In genomic region chr15:34367128-34368081, GRCh38 we compare ENCODE assay signal across 8 cellular contexts. TPM values are rescaled to one million over a fixed set of nuclear protein-coding genes. Genes with fewer than 3 reads are reported as not detected.
DNase-seq lines count a peak whose midpoint lies in the region; ATAC-seq and TF ChIP-seq lines count a peak whose summit lies in the region.

Gene LPCAT4 (minus strand): TSS chr15:34367196. CDS start chr15:34367100, 96 bp downstream.

- H3K4me1 ChIP-seq in CD4-positive, alpha-beta memory T cell (ENCODE audit: insufficient read depth, low read length) = peaks cover 31% of the 10 kb centered on the region
- H3K4me1 ChIP-seq in duodenal mucosa (ENCODE audit: control insufficient read depth in 1 of 2, insufficient read depth in 2 of 2, low read length in 2 of 2) (peaks cover 34 to 36% of the 10 kb centered on the region in 2 donors), lower lobe of right lung (peaks cover 18% of the 10 kb centered on the region)

- H3K9me3 Mint-ChIP-seq in CD4-positive, alpha-beta memory T cell = peaks cover 0 to 2% (median 0%) of the 10 kb centered on the region in 8 donors
- no peaks in the 10 kb centered on the region for H3K9me3 Mint-ChIP-seq in activated CD4-positive, alpha-beta memory T cell treated with anti-CD3 and anti-CD28 coated beads, Interleukin-2, amount 10 ng/mL, durations not matched to agents 7 days and 5 days

- H3K9ac ChIP-seq in duodenal mucosa (ENCODE audit: low read depth in 1 of 2, low read length in 2 of 2) = peak within 1 kb of the TSS; percentile 89 to 99

- peak; percentile 89 to 93 (median 92) for DNase-seq in CD4-positive, alpha-beta memory T cell
- peak; percentile 95 for DNase-seq in NCI-H82 (lab: John Stamatoyannopoulos, UW)
- DNase-seq in activated CD4-positive, alpha-beta memory T cell treated with anti-CD3 and anti-CD28 coated beads, Interleukin-2, amount 10 ng/mL, durations not matched to agents 7 days and 5 days = peak; percentile 93
- DNase-seq in lower lobe of right lung = peak; percentile 95
- peak; percentile 73 to 78 (median 77) for DNase-seq in stimulated activated CD4-positive, alpha-beta T cell treated with anti-CD3 and anti-CD28 coated beads, TNF-alpha, amount 100 ng/mL, for 1 hour (ENCODE audit: low read depth in 3 of 3, low spot score in 1 of 3)

- POLR2A ChIA-PET in CD4-positive, alpha-beta memory T cell (lab: Charles Lee; ENCODE audit: partially characterized antibody) = interaction anchor here (0.6 to 4.1 kb wide), 31 partner anchors 9 to 621 kb away, joined by 3 to 144 read pairs (median 4); partner anchors contain the start of genes AQR, AVEN, EMC4 and EMC7
- POLR2A ChIA-PET in activated CD4-positive, alpha-beta memory T cell treated with anti-CD3 and anti-CD28 coated beads, Interleukin-2, amount 10 ng/mL, durations not matched to agents 7 days and 5 days (lab: Charles Lee) = interaction anchor here (0.7 to 4.4 kb wide), 32 partner anchors 9 to 621 kb away, joined by 3 to 92 read pairs (median 4); partner anchors contain the start of genes AVEN, EMC4, EMC7 and GOLGA8A

- no peaks in the 10 kb centered on the region for H3K27me3 Mint-ChIP-seq in CD4-positive, alpha-beta memory T cell
- H3K27me3 Mint-ChIP-seq in activated CD4-positive, alpha-beta memory T cell treated with anti-CD3 and anti-CD28 coated beads, Interleukin-2, amount 10 ng/mL, durations not matched to agents 7 days and 5 days = no peaks in the 10 kb centered on the region

- H3K36me3 Mint-ChIP-seq in CD4-positive, alpha-beta memory T cell = peaks cover 7 to 21% of the 10 kb centered on the region in 2 donors
- H3K36me3 Mint-ChIP-seq in activated CD4-positive, alpha-beta memory T cell treated with anti-CD3 and anti-CD28 coated beads, Interleukin-2, amount 10 ng/mL, durations not matched to agents 7 days and 5 days (ENCODE audit: low read depth) = peaks cover 22% of the 10 kb centered on the region

- ATAC-seq in GM19397 (IDR thresholded peaks at IDR 0.05; ENCODE audit: unreplicated experiment) (peak; percentile 84), HG03565 (IDR thresholded peaks at IDR 0.05; ENCODE audit: unreplicated experiment) (peak; percentile 57), lower lobe of right lung (peak; percentile 97 to 98)

- H3K27ac Mint-ChIP-seq in CD4-positive, alpha-beta memory T cell = peak within 1 kb of the TSS; percentile 94 to 97 (median 96)
- peak within 1 kb of the TSS; percentile 98 for H3K27ac Mint-ChIP-seq in activated CD4-positive, alpha-beta memory T cell treated with anti-CD3 and anti-CD28 coated beads, Interleukin-2, amount 10 ng/mL, durations not matched to agents 7 days and 5 days

- peaks cover 11% of the 10 kb centered on the region for H3K36me3 ChIP-seq in CD4-positive, alpha-beta memory T cell (ENCODE audit: insufficient read depth, low read length)
- H3K36me3 ChIP-seq in duodenal mucosa (ENCODE audit: control insufficient read depth in 1 of 2, insufficient read depth in 2 of 2, low read length in 2 of 2) (peaks cover 0 to 12% of the 10 kb centered on the region in 2 donors), lower lobe of right lung (peaks cover 6% of the 10 kb centered on the region)

- intact Hi-C loops in CD4-positive, alpha-beta memory T cell (cut with micrococcal nuclease) = loop anchor here (1.0 to 10.0 kb wide), 8 partner anchors 24 to 617 kb away; partner anchors contain the start of genes KATNBL1, NOP10, NUTM1 and PGBD4
- intact Hi-C loops in lower lobe of right lung (cut with DNase I) = no loop called here

- peak within 1 kb of the TSS; percentile 87 for H3K27ac ChIP-seq in CD4-positive, alpha-beta memory T cell (ENCODE audit: low read depth, low read length)
- H3K27ac ChIP-seq in duodenal mucosa (ENCODE audit: low read depth, low read length) (peak within 1 kb of the TSS; percentile 99), lower lobe of right lung (peak within 1 kb of the TSS; percentile 99)

- no peaks in the 10 kb centered on the region for H3K9me3 ChIP-seq in CD4-positive, alpha-beta memory T cell (ENCODE audit: control insufficient read depth in 1 of 2, low read length in 2 of 2)
- H3K9me3 ChIP-seq in duodenal mucosa (ENCODE audit: control insufficient read depth in 1 of 2, low read length in 2 of 2) (no peaks in the 10 kb centered on the region), lower lobe of right lung (no peaks in the 10 kb centered on the region)

- H3K4me3 Mint-ChIP-seq in CD4-positive, alpha-beta memory T cell = peak within 1 kb of the TSS; percentile 94 to 99 (median 97)
- peak within 1 kb of the TSS; percentile 99 for H3K4me3 Mint-ChIP-seq in activated CD4-positive, alpha-beta memory T cell treated with anti-CD3 and anti-CD28 coated beads, Interleukin-2, amount 10 ng/mL, durations not matched to agents 7 days and 5 days

- peak within 1 kb of the TSS; percentile 86 to 94 for H3K4me3 ChIP-seq in CD4-positive, alpha-beta memory T cell (ENCODE audit: low read length in 2 of 2)
- H3K4me3 ChIP-seq in duodenal mucosa (ENCODE audit: low read depth in 1 of 2, low read length in 2 of 2) (peak within 1 kb of the TSS; percentile 95 to 97), lower lobe of right lung (peak within 1 kb of the TSS; percentile 95)

- H3K27me3 ChIP-seq in CD4-positive, alpha-beta memory T cell (ENCODE audit: insufficient read depth, low read length) = no peaks in the 10 kb centered on the region
- H3K27me3 ChIP-seq in duodenal mucosa (ENCODE audit: control insufficient read depth in 1 of 2, insufficient read depth in 2 of 2, low read length in 2 of 2) (no peaks in the 10 kb centered on the region), lower lobe of right lung (ENCODE audit: low read depth) (no peaks in the 10 kb centered on the region)

- CTCF ChIA-PET in CD4-positive, alpha-beta memory T cell (lab: Charles Lee; ENCODE audit: partially characterized antibody) = interaction anchor here (0.6 to 5.7 kb wide), 39 partner anchors 8 to 306 kb away, joined by 3 to 111 read pairs (median 4); partner anchors contain the start of genes GOLGA8A, GOLGA8B, KATNBL1 and NOP10
- CTCF ChIA-PET in activated CD4-positive, alpha-beta memory T cell treated with anti-CD3 and anti-CD28 coated beads, Interleukin-2, amount 10 ng/mL, durations not matched to agents 7 days and 5 days (lab: Charles Lee) = interaction anchor here (0.6 to 4.4 kb wide), 34 partner anchors 9 to 306 kb away, joined by 3 to 60 read pairs (median 6); partner anchors contain the start of genes EMC4, EMC7, GOLGA8A and GOLGA8B

- peak; percentile 86 for TF ChIP-seq CTCF in lower lobe of right lung (IDR thresholded peaks at IDR 0.05)

- peaks cover 27 to 57% (median 38%) of the 10 kb centered on the region in 4 donors for H3K4me1 Mint-ChIP-seq in CD4-positive, alpha-beta memory T cell
- H3K4me1 Mint-ChIP-seq in activated CD4-positive, alpha-beta memory T cell treated with anti-CD3 and anti-CD28 coated beads, Interleukin-2, amount 10 ng/mL, durations not matched to agents 7 days and 5 days = peaks cover 50% of the 10 kb centered on the region

RNA-seq across cellular contexts. Expression of gene LPCAT4, which starts in this region (rescaled TPM):
- total RNA-seq in CD4-positive, alpha-beta memory T cell = 100 to 1,000 TPM; 100 to 108 TPM
- polyA plus RNA-seq in CD4-positive, alpha-beta memory T cell = 10 to 100 TPM; 19.0 to 23.4 TPM
- total RNA-seq in activated CD4-positive, alpha-beta memory T cell treated with anti-CD3 and anti-CD28 coated beads, Interleukin-2, amount 10 ng/mL, durations not matched to agents 7 days and 5 days = 100 to 1,000 TPM; 109 to 117 TPM
- 37.0 TPM for total RNA-seq in lower lobe of right lung

Comparison
In these comparisons a context has a peak if more than half of its experiments do, and no peak if none do; other contexts are left out.
1. Peak in every context shown above with its lines: DNase-seq, ATAC-seq, H3K4me3 ChIP-seq and H3K27ac ChIP-seq.